8 cellular contexts compared by ENCODE assay signal in genomic region chr11:72752088-72752914, GRCh38. TPM values are rescaled to one million over a fixed set of nuclear protein-coding genes. Genes with fewer than 3 reads are reported as not detected.
DNase-seq lines count a peak whose midpoint lies in the region; ATAC-seq and TF ChIP-seq lines count a peak whose summit lies in the region.

TSS of gene ARAP1 (minus strand) at chr11:72752408. CDS start at chr11:72727128, 25,280 bp downstream.

- peak in 1 of 2 donors; percentile 44 for TF ChIP-seq EP300 in tibial nerve (IDR thresholded peaks at IDR 0.05)

- H3K36me3 ChIP-seq in KOPT-K1 (ENCODE audit: insufficient read depth, low read length) (no peaks in the 10 kb centered on the region), cardiac muscle cell (no peaks in the 10 kb centered on the region), tibial nerve (peaks cover 0 to 22% (median 0%) of the 10 kb centered on the region in 3 donors)

- peaks cover 2% of the 10 kb centered on the region for H3K36me3 Mint-ChIP-seq in activated naive CD8-positive, alpha-beta T cell treated with anti-CD3 and anti-CD28 coated beads, Interleukin-2, amount 10 ng/mL, durations not matched to agents 7 days and 5 days

- peak within 1 kb of the TSS; percentile 99 for H3K4me3 Mint-ChIP-seq in activated naive CD8-positive, alpha-beta T cell treated with anti-CD3 and anti-CD28 coated beads, Interleukin-2, amount 10 ng/mL, durations not matched to agents 7 days and 5 days

- peak within 1 kb of the TSS; percentile 76 for H3K27ac ChIP-seq in KOPT-K1 (ENCODE audit: low read depth, low read length, poor library complexity, severe bottlenecking)
- peak within 1 kb of the TSS; percentile 71 for H3K27ac ChIP-seq in cardiac muscle cell
- H3K27ac ChIP-seq in tibial nerve = peak within 1 kb of the TSS; percentile 64 to 84 (median 78)

- peaks cover 15% of the 10 kb centered on the region for H3K4me1 ChIP-seq in cardiac muscle cell (ENCODE audit: low read depth)
- peaks cover 0 to 51% (median 24%) of the 10 kb centered on the region in 4 donors for H3K4me1 ChIP-seq in tibial nerve

- peak in 1 of 2 donors; percentile 34 for TF ChIP-seq POLR2A in tibial nerve (IDR thresholded peaks at IDR 0.05)

- H3K27me3 ChIP-seq in cardiac muscle cell = no peaks in the 10 kb centered on the region
- no peaks in the 10 kb centered on the region for H3K27me3 ChIP-seq in tibial nerve

- peak; percentile 72 for ATAC-seq in GM21423 (IDR thresholded peaks at IDR 0.05; ENCODE audit: unreplicated experiment)
- peak; percentile 87 for ATAC-seq in activated naive CD8-positive, alpha-beta T cell treated with anti-CD3 and anti-CD28 coated beads, Interleukin-2, amount 10 ng/mL, durations not matched to agents 7 days and 5 days (ENCODE audit: low read depth)

- H3K4me1 Mint-ChIP-seq in activated naive CD8-positive, alpha-beta T cell treated with anti-CD3 and anti-CD28 coated beads, Interleukin-2, amount 10 ng/mL, durations not matched to agents 7 days and 5 days = peaks cover 29% of the 10 kb centered on the region

- peak within 1 kb of the TSS; percentile 95 for H3K27ac Mint-ChIP-seq in activated naive CD8-positive, alpha-beta T cell treated with anti-CD3 and anti-CD28 coated beads, Interleukin-2, amount 10 ng/mL, durations not matched to agents 7 days and 5 days

- DNase-seq in COR-L47 (lab: John Stamatoyannopoulos, UW) (peak; percentile 65), SW480 (ENCODE audit: low spot score) (peak; percentile 78), cardiac muscle cell (ENCODE audit: low read depth in 1 of 2, low spot score in 1 of 2) (peak; percentile 78 to 81), pons (ENCODE audit: low spot score) (peak; percentile 62), tibial nerve (ENCODE audit: low spot score in 2 of 2) (peak; percentile 46 to 47)
- peak; percentile 81 for DNase-seq in activated naive CD8-positive, alpha-beta T cell treated with anti-CD3 and anti-CD28 coated beads, Interleukin-2, amount 10 ng/mL, durations not matched to agents 7 days and 5 days

- H3K4me3 ChIP-seq in cardiac muscle cell (peak within 1 kb of the TSS; percentile 93), tibial nerve (peak within 1 kb of the TSS; percentile 52 to 78 (median 64))

- 0 to 1% methylated on average over 16 to 27 of the region's 51 CpGs for WGBS in tibial nerve, 2 donors

- peak; percentile 9 for TF ChIP-seq CTCF in cardiac muscle cell (IDR thresholded peaks at IDR 0.05; ENCODE audit: low read depth, low read length)
- peak in 1 of 5 experiments; percentile 9 for TF ChIP-seq CTCF in tibial nerve (IDR thresholded peaks at IDR 0.05)

- no peaks in the 10 kb centered on the region for H3K9me3 ChIP-seq in KOPT-K1 (ENCODE audit: insufficient read depth, low read length, poor library complexity, severe bottlenecking)
- H3K9me3 ChIP-seq in cardiac muscle cell (ENCODE audit: low read depth) = no peaks in the 10 kb centered on the region
- H3K9me3 ChIP-seq in tibial nerve = no peaks in the 10 kb centered on the region

- H3K9me3 Mint-ChIP-seq in activated naive CD8-positive, alpha-beta T cell treated with anti-CD3 and anti-CD28 coated beads, Interleukin-2, amount 10 ng/mL, durations not matched to agents 7 days and 5 days = no peaks in the 10 kb centered on the region

- POLR2A ChIA-PET in activated naive CD8-positive, alpha-beta T cell treated with anti-CD3 and anti-CD28 coated beads, Interleukin-2, amount 10 ng/mL, durations not matched to agents 7 days and 5 days (lab: Charles Lee) = interaction anchor here (1.1 kb wide), 1 partner anchor 30 kb away, joined by 3 read pairs; no protein-coding TSS in a partner anchor

- no peaks in the 10 kb centered on the region for H3K27me3 Mint-ChIP-seq in activated naive CD8-positive, alpha-beta T cell treated with anti-CD3 and anti-CD28 coated beads, Interleukin-2, amount 10 ng/mL, durations not matched to agents 7 days and 5 days

RNA-seq across cellular contexts. Expression of gene ARAP1, which starts in this region (rescaled TPM):
- total RNA-seq in activated naive CD8-positive, alpha-beta T cell treated with anti-CD3 and anti-CD28 coated beads, Interleukin-2, amount 10 ng/mL, durations not matched to agents 7 days and 5 days = 100 to 1,000 TPM; 129 to 134 TPM
- total RNA-seq in cardiac muscle cell (134 and 200 TPM in 2 replicates), tibial nerve (100 to 1,000 TPM; 104 to 151 (median 149) TPM)
- polyA plus RNA-seq in cardiac muscle cell = 41.5 and 54.6 TPM in 2 replicates

Comparison
In these comparisons a context has a peak if more than half of its experiments do, and no peak if none do; other contexts are left out.
1. Peak in every context shown above with its lines: DNase-seq, ATAC-seq, H3K4me3 ChIP-seq and H3K27ac ChIP-seq.